In the genomic region with DNA sequence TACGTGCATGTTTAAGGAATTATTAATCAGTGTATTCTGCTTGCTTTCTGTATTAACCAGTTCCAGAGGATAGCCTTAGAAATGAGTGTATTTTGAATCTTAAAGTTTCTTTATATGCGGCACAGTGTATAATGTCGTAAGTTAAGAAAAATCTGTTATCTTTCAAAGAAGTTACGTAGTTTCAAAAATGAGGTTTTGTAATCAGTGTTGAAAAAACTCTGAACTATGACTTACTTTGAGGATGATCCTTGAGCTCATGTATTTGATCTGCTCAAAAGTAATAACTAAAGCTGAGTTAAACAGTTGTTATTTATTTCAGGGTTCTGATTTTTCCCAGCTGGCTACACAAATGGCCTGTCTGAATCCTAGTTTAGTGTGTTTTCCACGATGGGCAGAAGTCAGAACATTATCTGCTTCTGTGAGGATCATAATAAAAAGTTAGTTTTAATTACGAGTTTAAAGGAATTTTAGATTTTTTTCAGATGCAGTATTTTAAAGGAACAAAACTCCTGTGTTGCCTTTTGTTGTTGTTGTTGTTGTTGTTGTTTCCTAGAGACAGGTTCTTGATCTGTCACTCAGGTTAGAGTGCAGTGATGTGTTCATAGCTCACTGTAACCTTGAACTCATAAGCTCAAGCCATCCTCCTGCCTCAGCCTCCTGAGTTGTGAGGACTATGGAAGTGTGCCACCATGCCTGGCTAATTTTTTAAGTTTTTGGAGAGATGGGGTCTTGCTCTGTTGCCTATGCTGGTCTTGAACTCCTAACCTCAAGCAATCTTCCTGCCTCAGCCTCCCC, we compare ENCODE assay signal across 20 cellular contexts. TPM values are rescaled to one million over a fixed set of nuclear protein-coding genes. Genes with fewer than 3 reads are reported as not detected.
DNase-seq lines count a peak whose midpoint lies in the region; ATAC-seq, FAIRE-seq and TF ChIP-seq lines count a peak whose summit lies in the region.
"Had no signal": no experiment of that assay in that cellular context is flagged by ENCODE, and none has a peak within 500 bp of the region (broad histone marks: within the 10 kb centered on the region; RNA-seq: fewer than 3 reads in every experiment).

No MANE protein-coding gene starts in this region.

- no peak overlapping the region for H3K56ac ChIP-seq in IMR-90 (ENCODE audit: extremely low read depth, insufficient read depth, low read length)

- TF ChIP-seq POLR2A in IMR-90 (IDR thresholded peaks at IDR 0.05; ENCODE audit: low read depth, low read length) (no peak), GM12878 (IDR thresholded peaks at IDR 0.05; ENCODE audit: low read depth, low read length) (no peak), vagina (IDR thresholded peaks at IDR 0.05) (no peak)

- CTCF ChIA-PET in IMR-90 (lab: Yijun Ruan, JAX) (no interaction called here), GM12878 (lab: Yijun Ruan, JAX) (interaction anchor here (1.0 to 5.6 kb wide), 7 partner anchors 12 to 210 kb away, joined by 3 to 34 read pairs (median 10); no protein-coding TSS in a partner anchor)

- FAIRE-seq in GM12878 (lab: Jason Lieb, UNC) (no peak), islet of Langerhans (lab: Jason Lieb, UNC) (peak; percentile 60)
- FAIRE-seq: GM12891, GM18507, H1 had no signal

- RAD21 ChIA-PET in GM12878 (lab: Charles Lee; ENCODE audit: unreplicated experiment) = interaction anchor here (0.8 to 9.9 kb wide), 9 partner anchors 14 to 244 kb away, joined by 3 to 229 read pairs (median 10); no protein-coding TSS in a partner anchor

- no peak overlapping the region for H2BK120ac ChIP-seq in IMR-90 (ENCODE audit: low read depth, low read length)

- no peak overlapping the region for H2BK15ac ChIP-seq in IMR-90 (ENCODE audit: low read depth, low read length)

- dilution Hi-C loops in IMR-90 (cut with HindIII; ENCODE audit: low sequenced_read_pairs, unreplicated experiment) = no loop called here

- no peak overlapping the region for H3K4ac ChIP-seq in IMR-90 (ENCODE audit: low read depth, low read length)

- H3K23ac ChIP-seq in IMR-90 (ENCODE audit: low read depth, low read length) = no peak overlapping the region

- SMC1A ChIA-PET in GM12878 (lab: Charles Lee; ENCODE audit: uncharacterized antibody, unreplicated experiment) = interaction anchor here (0.9 to 9.5 kb wide), 14 partner anchors 11 to 152 kb away, joined by 3 to 148 read pairs (median 8); a partner anchor contains a TSS

- 90% methylated on average over 2 of the region's 6 CpGs; no CpG with 5 or more reads in 1 of the 2 experiments for WGBS in IMR-90 (ENCODE audit: extremely low coverage in 2 of 2, insufficient read length in 1 of 2), 2 experiments
- 84% methylated on average over 6 of the region's 6 CpGs for WGBS in GM12878 (ENCODE audit: insufficient coverage, insufficient replicate concordance, low lambda C conversion rate, missing lambda C conversion rate)

- no peak for DNase-seq in IMR-90
- no peak for DNase-seq in GM12878 (ENCODE audit: low read depth, low spot score)
- no peak for DNase-seq in vagina (ENCODE audit: extremely low spot score in 2 of 2)
- DNase-seq in activated naive CD4-positive, alpha-beta T cell (lab: John Stamatoyannopoulos, UW) = no peak
- DNase-seq: Caco-2; CD4-positive, CD25-positive, alpha-beta regulatory T cell; GF-D8; KBM-7; NCI-H1105 treated with DMSO at 0.1 percent for 48 hours; NCI-H1694 treated with DMSO at 0.1 percent for 48 hours; NCI-H748 treated with DMSO at 0.1 percent for 48 hours; NK-92 treated with Interleukin-12 subunit alpha and Interleukin-12 subunit beta, amount 100 ng/mL, for 24 hours; SHP77 had no signal

- H3K14ac ChIP-seq in IMR-90 (replicated peaks; ENCODE audit: low read depth, low read length) = no peak overlapping the region

- H3K4me2 ChIP-seq in IMR-90 (ENCODE audit: low read depth, low read length) (no peak overlapping the region), GM12878 (ENCODE audit: control insufficient read depth, insufficient read depth) (no peak overlapping the region)

- no peak overlapping the region for H3K4me3 ChIP-seq in IMR-90 (ENCODE audit: insufficient read depth, low read depth, low read length)
- H3K4me3 ChIP-seq in GM12878 = no peak overlapping the region
- H3K4me3 ChIP-seq in vagina = no peak overlapping the region
- H3K4me3 ChIP-seq: SK-N-MC had no signal

- H3K9me1 ChIP-seq in IMR-90 (ENCODE audit: insufficient read depth, low read length) = peaks cover 4% of the 10 kb centered on the region

- no peak for ATAC-seq in IMR-90 (ENCODE audit: low read depth)
- ATAC-seq in GM12878 = no peak
- no peak for ATAC-seq in GM19023 (IDR thresholded peaks at IDR 0.05; ENCODE audit: unreplicated experiment)
- ATAC-seq in GM21825 (IDR thresholded peaks at IDR 0.05; ENCODE audit: unreplicated experiment) = no peak

- peaks cover 13 to 44% of the 10 kb centered on the region in 2 experiments; a peak in 3 of 4 replicates for H3K79me1 ChIP-seq in IMR-90 (ENCODE audit: low read depth in 1 of 2, low read length in 2 of 2)

- intact Hi-C loops in IMR-90 (cut with micrococcal nuclease) = loop anchor here (5.0 kb wide), 1 partner anchor 52 kb away; a partner anchor contains a TSS
- intact Hi-C loops in GM12878 (cut with micrococcal nuclease; ENCODE audit: unreplicated experiment) = loop anchor here (5.0 kb wide), 2 partner anchors 33 to 148 kb away; no protein-coding TSS in a partner anchor
- intact Hi-C loops in vagina (cut with DNase I) = no loop called here

- H3K36me3 ChIP-seq in IMR-90 (ENCODE audit: control insufficient read depth, insufficient read depth, low read length) (peaks cover 5% of the 10 kb centered on the region), GM12878 (ENCODE audit: control insufficient read depth in 2 of 2, insufficient read depth in 2 of 2, low read length in 1 of 2) (peaks cover 5 to 26% of the 10 kb centered on the region in 2 experiments; a peak in 3 of 4 replicates), vagina (peaks cover 0 to 3% of the 10 kb centered on the region in 2 donors)

- no peak overlapping the region for H3K18ac ChIP-seq in IMR-90 (ENCODE audit: low read depth, low read length)

- H2BK20ac ChIP-seq in IMR-90 (ENCODE audit: low read depth, low read length) = no peak overlapping the region

- H2BK5ac ChIP-seq in IMR-90 (ENCODE audit: low read depth, low read length, poor library complexity, severe bottlenecking) = peak overlapping the region; percentile 22

- TF ChIP-seq EP300 in GM12878 (IDR thresholded peaks at IDR 0.05; ENCODE audit: borderline replicate concordance in 1 of 2, control insufficient read depth in 1 of 2, low read depth in 2 of 2, low read length in 2 of 2) = no peak

- H3K4me1 ChIP-seq in IMR-90 (ENCODE audit: control insufficient read depth, insufficient read depth, low read length) = peaks cover 7% of the 10 kb centered on the region
- peaks cover 47% of the 10 kb centered on the region for H3K4me1 ChIP-seq in GM12878 (ENCODE audit: control insufficient read depth, insufficient read depth, low read length)
- no peaks in the 10 kb centered on the region for H3K4me1 ChIP-seq in vagina
- H3K4me1 ChIP-seq: Caco-2 had no signal

- H4K20me1 ChIP-seq in IMR-90 (ENCODE audit: insufficient read depth, low read length) (peaks cover 12% of the 10 kb centered on the region), GM12878 (ENCODE audit: control insufficient read depth, insufficient read depth) (no peaks in the 10 kb centered on the region)

- POLR2A ChIA-PET in IMR-90 (lab: Charles Lee; ENCODE audit: unreplicated experiment) = no interaction called here
- POLR2A ChIA-PET in GM12878 (lab: Charles Lee) = interaction anchor here (0.7 to 6.4 kb wide), 6 partner anchors 11 to 149 kb away, joined by 3 to 85 read pairs (median 4); no protein-coding TSS in a partner anchor

- BruUV-seq in IMR-90 (replicated peaks; lab: Mats Ljungman, UMichigan) = no TSS peak
- BruUV-seq in GM12878 (replicated peaks; lab: Mats Ljungman, UMichigan) = no TSS peak

- H3K27me3 ChIP-seq in IMR-90 (ENCODE audit: control insufficient read depth, insufficient read depth, low read length) (no peaks in the 10 kb centered on the region), GM12878 (replicated peaks in 1 of 2; ENCODE audit: control insufficient read depth in 2 of 2, insufficient read depth in 2 of 2, low read length in 1 of 2) (no peaks in the 10 kb centered on the region), vagina (no peaks in the 10 kb centered on the region)

- H3K27ac ChIP-seq in IMR-90 (ENCODE audit: insufficient read depth, low read length) (peak overlapping the region; percentile 31; the same call in 1 of the 2 replicates), GM12878 (ENCODE audit: control insufficient read depth, insufficient read depth) (peak overlapping the region; percentile 94), vagina (peak overlapping the region; percentile 25)
- H3K27ac ChIP-seq: SK-N-MC had no signal

- no peak overlapping the region for H3K9ac ChIP-seq in IMR-90 (ENCODE audit: low read depth, low read length)
- no peak overlapping the region for H3K9ac ChIP-seq in GM12878 (ENCODE audit: control insufficient read depth, insufficient read depth, low read length)

- TF ChIP-seq RAD21 in IMR-90 (IDR thresholded peaks at IDR 0.05; ENCODE audit: low read length) (no peak), GM12878 (IDR thresholded peaks at IDR 0.05; ENCODE audit: insufficient read depth, low read depth, low read length) (no peak)

- no peak overlapping the region for H4K8ac ChIP-seq in IMR-90 (ENCODE audit: low read depth in 2 of 2, low read length in 2 of 2)

- TF ChIP-seq CTCF in IMR-90 (conservative IDR thresholded peaks at IDR 0.05; ENCODE audit: low read depth, low read length) = no peak
- no peak for TF ChIP-seq CTCF in GM12878 (IDR thresholded peaks at IDR 0.05 in 2 of 3, conservative IDR thresholded peaks at IDR 0.05 in 1 of 3; ENCODE audit: control insufficient read depth in 2 of 3, extremely low read depth in 1 of 3, insufficient read depth in 1 of 3, low read depth in 3 of 3, low read length in 3 of 3)
- no peak for TF ChIP-seq CTCF in vagina (IDR thresholded peaks at IDR 0.05)

- H2AK9ac ChIP-seq in IMR-90 (replicated peaks; ENCODE audit: low read depth, low read length, poor library complexity) = no peak overlapping the region

- H4K91ac ChIP-seq in IMR-90 (ENCODE audit: insufficient read depth, low read depth, low read length) = no peak overlapping the region

- H2AFZ ChIP-seq in IMR-90 (replicated peaks; ENCODE audit: low read length, poor library complexity) (no peak overlapping the region), GM12878 (ENCODE audit: control insufficient read depth, low read depth, low read length) (no peak overlapping the region)

- H3K9me3 ChIP-seq in IMR-90 (ENCODE audit: control insufficient read depth, insufficient read depth, low read length) = no peaks in the 10 kb centered on the region
- H3K9me3 ChIP-seq in GM12878 (replicated peaks; ENCODE audit: control insufficient read depth, insufficient read depth, low read length) = no peaks in the 10 kb centered on the region; the same call in 2 of the 3 replicates
- no peaks in the 10 kb centered on the region for H3K9me3 ChIP-seq in vagina
- H3K9me3 ChIP-seq: Caco-2 had no signal

- no peak overlapping the region for H4K5ac ChIP-seq in IMR-90 (ENCODE audit: low read depth, low read length)

- no peak overlapping the region for H2AK5ac ChIP-seq in IMR-90 (ENCODE audit: low read depth, low read length)

- no peaks in the 10 kb centered on the region; the same call in 1 of the 2 replicates for H3K79me2 ChIP-seq in GM12878 (ENCODE audit: control insufficient read depth, insufficient read depth, low read length)

- in situ Hi-C loops in IMR-90 (cut with MboI; ENCODE audit: low sequenced_read_pairs) (no loop called here), GM12878 (cut with MboI) (no loop called here)

RNA-seq across cellular contexts. Expression of a gene that starts 52.9 kb away (rescaled TPM):
- 51.4 and 58.6 TPM in 2 replicates for total RNA-seq in IMR-90 (2012; rRNA removed)
- polyA plus RNA-seq in IMR-90 (2012; rRNA removed) = 12.9 and 15.6 TPM in 2 replicates
- 29.0 and 45.3 TPM in 2 replicates for polyA plus RNA-seq in IMR-90 (2012; cell fraction: cytosol; rRNA removed)
- 63.5 and 85.2 TPM in 2 replicates for polyA plus RNA-seq in IMR-90 (2012; cell fraction: nucleus; rRNA removed; ENCODE audit: low replicate concordance)
- 1,448 and 1,558 TPM in 2 replicates for total RNA-seq in GM12878 (2013; cell fraction: nucleolus; rRNA removed)
- total RNA-seq in GM12878 (2014; rRNA removed) = 31.7 and 32.9 TPM in 2 replicates
- 27.6 and 30.4 TPM in 2 replicates for total RNA-seq in GM12878 (2014; rRNA removed; fragmentation: Illumina TruSeq; extraction: Trizol)
- total RNA-seq in GM12878 (2021) = 42.6 and 50.9 TPM in 2 replicates
- polyA plus RNA-seq in GM12878 (2011; ENCODE audit: low read depth) = 30.7 TPM
- 45.0 and 45.6 TPM in 2 replicates for polyA plus RNA-seq in GM12878 (2011; rRNA removed)
- 25.7 and 30.3 TPM in 2 replicates for polyA plus RNA-seq in GM12878 (2011; cell fraction: cytosol; rRNA removed)
- polyA plus RNA-seq in GM12878 (2011; cell fraction: nucleus; rRNA removed) = 105 and 112 TPM in 2 replicates
- 29.1 and 43.6 TPM in 2 replicates for polyA plus RNA-seq in GM12878 (2012)
- polyA plus RNA-seq in GM12878 (2014; fragmentation: Illumina TruSeq; extraction: Trizol) = 20.4 and 24.3 TPM in 2 replicates
- 10 to 100 TPM in 1 of 2 experiments, 1 to 10 TPM in 1; 9.1 to 12.9 TPM for polyA plus RNA-seq in GM12878 (2014; fragmentation: Nextera tagmentation; extraction: Ambion mirVana)
- polyA plus RNA-seq in GM12878 (2014; rRNA removed) = 16.6 and 22.5 TPM in 2 replicates
- 10 to 100 TPM; 20.8 to 26.3 TPM for polyA plus RNA-seq in GM12878 (2016; fragmentation: Nextera tagmentation; extraction: Ambion mirVana)
- 93.9 and 121 TPM in 2 replicates for polyA minus RNA-seq in GM12878 (2011; rRNA and poly(A)+ RNA removed)
- 19.6 and 22.5 TPM in 2 replicates for polyA minus RNA-seq in GM12878 (2011; cell fraction: cytosol; rRNA and poly(A)+ RNA removed)
- polyA minus RNA-seq in GM12878 (2011; cell fraction: nucleus; rRNA and poly(A)+ RNA removed) = 154 and 176 TPM in 2 replicates
- 34.6 TPM for total RNA-seq in vagina

Comparison
In these comparisons a context has a peak if more than half of its experiments do, and no peak if none do; other contexts are left out.
1. H3K27ac ChIP-seq: peak in every context shown above with its lines; median percentile 94 in GM12878; 31 in IMR-90; 25 in vagina.